Comparison of ENCODE assay signal across 24 cellular contexts in genomic region chr13:86741762-86742285, GRCh38.
DNase-seq lines count a peak whose midpoint lies in the region; ATAC-seq and TF ChIP-seq lines count a peak whose summit lies in the region.
"Had no signal": no experiment of that assay in that cellular context is flagged by ENCODE, and none has a peak within 500 bp of the region (broad histone marks: within the 10 kb centered on the region; RNA-seq: fewer than 3 reads in every experiment).

No MANE protein-coding gene starts in this region.

- intact Hi-C loops in A673 (cut with micrococcal nuclease; ENCODE audit: unreplicated experiment): no loop called here

- H3K36me3 ChIP-seq in A673 (ENCODE audit: insufficient read depth, low read length, poor library complexity, severe bottlenecking): no peaks in the 10 kb centered on the region
- H3K36me3 ChIP-seq in H7 (replicated peaks; ENCODE audit: control insufficient read depth, insufficient read depth, low read length): no peaks in the 10 kb centered on the region
- no peaks in the 10 kb centered on the region for H3K36me3 ChIP-seq in BE2C
- H3K36me3 ChIP-seq: SJSA1 had no signal

- H3K4me1 ChIP-seq in A673 (ENCODE audit: insufficient read depth, low read length, poor library complexity, severe bottlenecking): no peaks in the 10 kb centered on the region
- H3K4me1 ChIP-seq in BE2C: no peaks in the 10 kb centered on the region
- H3K4me1 ChIP-seq: SJSA1 had no signal

- H3K9me3 Mint-ChIP-seq in glutamatergic neuron (ENCODE audit: unreplicated experiment) (no peaks in the 10 kb centered on the region), T-cell (peaks cover 17% of the 10 kb centered on the region in 3 donors)

- H3K36me3 Mint-ChIP-seq in glutamatergic neuron (ENCODE audit: unreplicated experiment) (no peaks in the 10 kb centered on the region), T-cell (no peaks in the 10 kb centered on the region)

- no peak overlapping the region for H3K4me3 Mint-ChIP-seq in glutamatergic neuron (ENCODE audit: unreplicated experiment)
- no peak overlapping the region for H3K4me3 Mint-ChIP-seq in T-cell
- H3K4me3 Mint-ChIP-seq: activated CD8-positive, alpha-beta T cell treated with anti-CD3 and anti-CD28 coated beads, Interleukin-2, amount 10 ng/mL, durations not matched to agents 7 days and 5 days; activated T-cell treated with anti-CD3 and anti-CD28 coated beads, Interleukin-2, amount 50 U/mL, for 24 hours; CD8-positive, alpha-beta memory T cell; central memory CD8-positive, alpha-beta T cell had no signal

- no peak overlapping the region for H3K27ac Mint-ChIP-seq in glutamatergic neuron (ENCODE audit: unreplicated experiment)
- H3K27ac Mint-ChIP-seq in T-cell: no peak overlapping the region
- H3K27ac Mint-ChIP-seq: activated CD8-positive, alpha-beta T cell treated with anti-CD3 and anti-CD28 coated beads, Interleukin-2, amount 10 ng/mL, durations not matched to agents 7 days and 5 days; activated T-cell treated with anti-CD3 and anti-CD28 coated beads, Interleukin-2, amount 50 U/mL, for 24 hours had no signal

- H3K27me3 ChIP-seq in A673 (replicated peaks; ENCODE audit: insufficient read depth, low read depth, low read length, poor library complexity) (no peaks in the 10 kb centered on the region), H7 (ENCODE audit: control insufficient read depth, insufficient read depth, low read length) (no peaks in the 10 kb centered on the region), BE2C (no peaks in the 10 kb centered on the region)
- H3K27me3 ChIP-seq: SJSA1 had no signal

- no peak for ATAC-seq in T-cell (replicated peaks in 1 of 4)
- ATAC-seq: activated CD4-positive, CD25-positive, alpha-beta regulatory T cell treated with anti-CD3 and anti-CD28 coated beads, Interleukin-2, amount 50 U/mL, for 24 hours; activated CD8-positive, alpha-beta T cell treated with anti-CD3 and anti-CD28 coated beads, Interleukin-2, amount 10 ng/mL, durations not matched to agents 7 days and 5 days; right cardiac atrium had no signal

- H3K9me3 ChIP-seq in A673 (ENCODE audit: low read depth, low read length, poor library complexity, severe bottlenecking) (no peaks in the 10 kb centered on the region), BE2C (no peaks in the 10 kb centered on the region)
- H3K9me3 ChIP-seq: SJSA1 had no signal

- H3K4me1 Mint-ChIP-seq in glutamatergic neuron (ENCODE audit: low read depth, unreplicated experiment) (no peaks in the 10 kb centered on the region), T-cell (no peaks in the 10 kb centered on the region)
- H3K4me1 Mint-ChIP-seq: CD8-positive, alpha-beta memory T cell; central memory CD8-positive, alpha-beta T cell had no signal

- no TSS peak for BruUV-seq in A673 (replicated peaks; lab: Mats Ljungman, UMichigan)

- no peak overlapping the region for H3K4me3 ChIP-seq in A673 (ENCODE audit: low read depth, low read length, poor library complexity, severe bottlenecking)
- no peak overlapping the region for H3K4me3 ChIP-seq in H7 (ENCODE audit: insufficient read depth, low read depth, low read length)
- no peak overlapping the region for H3K4me3 ChIP-seq in BE2C (ENCODE audit: low read depth, low read length)
- H3K4me3 ChIP-seq: SJSA1 had no signal

- POLR2A ChIA-PET in A673 (lab: Charles Lee; ENCODE audit: low non-redundant PET): no interaction called here
- POLR2A ChIA-PET in T-cell (lab: Charles Lee): no interaction called here

- peak; percentile 27; the same call in 1 of the 2 replicates for TF ChIP-seq CTCF in A673 (conservative IDR thresholded peaks at IDR 0.05; ENCODE audit: low read depth, low read length)
- peak; percentile 22 for TF ChIP-seq CTCF in glutamatergic neuron (IDR thresholded peaks at IDR 0.05; ENCODE audit: partially characterized antibody, unreplicated experiment)
- no peak for TF ChIP-seq CTCF in BE2C (IDR thresholded peaks at IDR 0.05; ENCODE audit: low read depth, low read length)

- peaks cover 1% of the 10 kb centered on the region for H3K27me3 Mint-ChIP-seq in glutamatergic neuron (ENCODE audit: unreplicated experiment)
- H3K27me3 Mint-ChIP-seq in T-cell: no peaks in the 10 kb centered on the region
- H3K27me3 Mint-ChIP-seq: activated T-cell treated with anti-CD3 and anti-CD28 coated beads, Interleukin-2, amount 50 U/mL, for 24 hours; CD8-positive, alpha-beta memory T cell; central memory CD8-positive, alpha-beta T cell had no signal

- CTCF ChIA-PET in A673 (lab: Charles Lee): no interaction called here
- CTCF ChIA-PET in T-cell (lab: Charles Lee): interaction anchor here in 1 of 2 donors (0.7 kb wide), 1 partner anchor 69 kb away, joined by 3 read pairs; no protein-coding TSS in a partner anchor

- H3K27ac ChIP-seq in A673 (ENCODE audit: low read depth, low read length, poor library complexity, severe bottlenecking): no peak overlapping the region
- H3K27ac ChIP-seq: SJSA1 had no signal

- DNase-seq in A673 (ENCODE audit: low spot score) (peak; percentile 18), H7 (peak; percentile 26), OCI-M1 (lab: John Stamatoyannopoulos, UW) (peak; percentile 45), glutamatergic neuron (no peak), T-cell (no peak), BE2C (no peak), SW480 (ENCODE audit: low spot score) (no peak)
- no peak for DNase-seq in stimulated activated CD8-positive, alpha-beta memory T cell treated with anti-CD3 and anti-CD28 coated beads, Interleukin-4, amount 100 ng/mL, for 48 hours
- DNase-seq: activated CD8-positive, alpha-beta T cell treated with anti-CD3 and anti-CD28 coated beads, Interleukin-2, amount 10 ng/mL, durations not matched to agents 7 days and 5 days; activated naive CD4-positive, alpha-beta T cell treated with Interleukin-2 at 50 U/mL for 16 hours; activated T-cell treated with anti-CD3 and anti-CD28 coated beads, Interleukin-2, amount 50 U/mL, for 24 hours; amygdala; CD8-positive, alpha-beta memory T cell; effector memory CD4-positive, alpha-beta T cell; MV-4-11; NCI-H2029; NCI-H510A; nucleus accumbens; right cardiac atrium; stimulated activated CD4-positive, alpha-beta T cell treated with anti-CD3 and anti-CD28 coated beads, Interleukin-15, amount 100 ng/mL, for 24 hours; T1000 had no signal

Comparison
In these comparisons a context has a peak if more than half of its experiments do, and no peak if none do; other contexts are left out.
1. DNase-seq: peak in A673 (single experiment), H7 (single experiment) and OCI-M1 (single experiment); none in glutamatergic neuron (single experiment), stimulated activated CD8-positive, alpha-beta memory T cell treated with anti-CD3 and anti-CD28 coated beads, Interleukin-4, amount 100 ng/mL, for 48 hours (single experiment), T-cell (0 of 34), BE2C (single experiment) and SW480 (single experiment).